Comparison of ENCODE assay signal across 24 cellular contexts in the genomic region with DNA sequence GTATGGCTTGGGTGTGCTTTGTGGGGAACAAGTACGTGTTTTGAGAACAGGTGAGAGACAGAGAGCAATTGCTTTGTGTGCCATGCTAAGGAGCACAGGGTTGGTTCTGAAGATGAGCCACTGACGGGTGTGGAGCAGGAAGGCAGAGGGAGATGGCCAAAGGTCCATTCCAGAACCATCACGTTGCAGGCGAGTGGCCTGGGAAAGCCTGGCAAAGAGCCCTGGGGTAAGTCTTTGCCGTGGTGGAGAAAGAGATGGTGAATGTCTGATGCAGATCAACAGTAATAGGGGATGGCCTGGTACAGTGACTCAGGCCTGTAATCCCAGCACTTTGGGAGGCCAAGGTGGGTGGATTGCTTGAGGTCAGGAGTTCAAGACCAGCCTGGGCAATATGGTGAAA.
"Had no signal": no experiment of that assay in that cellular context is flagged by ENCODE, and none has a peak within 500 bp of the region (broad histone marks: within the 10 kb centered on the region; RNA-seq: fewer than 3 reads in every experiment).

No MANE protein-coding gene starts in this region.

- H3K27me3 ChIP-seq: colonic mucosa, dorsolateral prefrontal cortex, esophagus muscularis mucosa, esophagus squamous epithelium, foreskin keratinocyte, gastrocnemius medialis, gastroesophageal sphincter, heart left ventricle, heart right ventricle had no signal

- H3K9me3 ChIP-seq: colonic mucosa, esophagus squamous epithelium, gastrocnemius medialis had no signal

- H3K4me3 ChIP-seq: colonic mucosa, coronary artery, dorsolateral prefrontal cortex, esophagus muscularis mucosa, esophagus squamous epithelium, gastrocnemius medialis, gastroesophageal sphincter, heart left ventricle, heart right ventricle had no signal

- H3K4me1 ChIP-seq: colonic mucosa, esophagus muscularis mucosa, esophagus squamous epithelium, foreskin keratinocyte, gastrocnemius medialis, gastroesophageal sphincter, heart left ventricle, heart right ventricle had no signal

- ATAC-seq: effector memory CD8-positive, alpha-beta T cell; esophagus mucosa; foreskin keratinocyte; gastrocnemius medialis; gastroesophageal sphincter; heart left ventricle; heart right ventricle had no signal

- H3K36me3 ChIP-seq: colonic mucosa, esophagus muscularis mucosa, esophagus squamous epithelium, gastrocnemius medialis, gastroesophageal sphincter, heart left ventricle, heart right ventricle had no signal

- H3K27ac ChIP-seq: colonic mucosa, coronary artery, dorsolateral prefrontal cortex, epithelial cell of prostate, esophagus muscularis mucosa, esophagus squamous epithelium, foreskin keratinocyte, gastrocnemius medialis, gastroesophageal sphincter, heart left ventricle, heart right ventricle had no signal

- DNase-seq: colonic mucosa; cortex of kidney; dermis blood vessel endothelial cell; dorsolateral prefrontal cortex; effector CD4-positive, alpha-beta T cell; effector CD8-positive, alpha-beta T cell; effector memory CD4-positive, alpha-beta T cell; effector memory CD8-positive, alpha-beta T cell; endodermal cell; erythroblast; esophagus squamous epithelium; foreskin fibroblast; foreskin keratinocyte; foreskin melanocyte; gastrocnemius medialis; glutamatergic neuron; head of caudate nucleus; heart left ventricle; heart right ventricle had no signal
